25 cellular contexts compared by ENCODE assay signal in the genomic region with DNA sequence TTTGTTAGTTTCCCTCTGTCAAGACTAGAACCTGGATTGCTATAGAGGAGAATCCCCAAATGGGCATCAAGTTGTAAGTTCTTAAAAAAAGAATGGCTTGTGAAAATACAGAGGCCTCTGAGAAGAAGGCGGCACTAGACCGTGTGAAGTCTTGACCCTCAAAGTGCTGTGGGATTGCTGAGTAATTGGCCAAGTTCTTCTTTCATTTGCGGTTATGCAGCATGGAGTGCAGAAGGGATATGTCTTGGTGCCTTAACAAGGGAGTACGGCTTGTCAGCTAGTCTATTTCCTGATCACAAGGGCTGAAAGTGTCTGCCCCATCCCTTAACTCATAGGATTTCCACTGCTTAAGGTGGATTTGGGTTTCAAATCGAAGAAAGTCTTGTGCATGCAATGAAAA.
DNase-seq lines count a peak whose midpoint lies in the region; ATAC-seq, FAIRE-seq and TF ChIP-seq lines count a peak whose summit lies in the region.
"Had no signal": no experiment of that assay in that cellular context is flagged by ENCODE, and none has a peak within 500 bp of the region (broad histone marks: within the 10 kb centered on the region; RNA-seq: fewer than 3 reads in every experiment).

No MANE protein-coding gene starts in this region.

- intact Hi-C loops in naive thymus-derived CD4-positive, alpha-beta T cell (cut with micrococcal nuclease), result no loop called here
- intact Hi-C loops in activated CD8-positive, alpha-beta T cell treated with anti-CD3 and anti-CD28 coated beads for 36 hours (cut with micrococcal nuclease), result no loop called here

- H3K27me3 Mint-ChIP-seq in naive thymus-derived CD4-positive, alpha-beta T cell, result peaks cover 31 to 44% (median 34%) of the 10 kb centered on the region in 5 donors
- H3K27me3 Mint-ChIP-seq in nephron progenitor cell (ENCODE audit: low read depth, poor library complexity), result peaks cover 3% of the 10 kb centered on the region
- H3K27me3 Mint-ChIP-seq in effector memory CD8-positive, alpha-beta T cell, result peaks cover 51 to 63% of the 10 kb centered on the region in 2 donors
- H3K27me3 Mint-ChIP-seq in activated CD8-positive, alpha-beta T cell treated with anti-CD3 and anti-CD28 coated beads for 36 hours, result peaks cover 31% of the 10 kb centered on the region

- H3K4me3 ChIP-seq in naive thymus-derived CD4-positive, alpha-beta T cell (ENCODE audit: low read length), result no peak overlapping the region
- H3K4me3 ChIP-seq: A549, MG63, SJCRH30 had no signal

- no peak overlapping the region for H3K4me3 Mint-ChIP-seq in naive thymus-derived CD4-positive, alpha-beta T cell
- no peak overlapping the region for H3K4me3 Mint-ChIP-seq in nephron progenitor cell
- H3K4me3 Mint-ChIP-seq in effector memory CD8-positive, alpha-beta T cell, result no peak overlapping the region
- H3K4me3 Mint-ChIP-seq in activated CD8-positive, alpha-beta T cell treated with anti-CD3 and anti-CD28 coated beads for 36 hours, result no peak overlapping the region
- H3K4me3 Mint-ChIP-seq: CD4-positive, alpha-beta T cell had no signal

- H3K27me3 ChIP-seq in naive thymus-derived CD4-positive, alpha-beta T cell (ENCODE audit: control insufficient read depth in 2 of 2, insufficient read depth in 2 of 2, low read length in 2 of 2), result peaks cover 0 to 4% of the 10 kb centered on the region in 2 donors
- H3K27me3 ChIP-seq: MG63, SJCRH30 had no signal

- no peaks in the 10 kb centered on the region for H3K36me3 ChIP-seq in naive thymus-derived CD4-positive, alpha-beta T cell (ENCODE audit: control insufficient read depth in 2 of 3, insufficient read depth in 3 of 3, low read length in 3 of 3)
- H3K36me3 ChIP-seq: BE2C, SJCRH30 had no signal

- POLR2A ChIA-PET in naive thymus-derived CD4-positive, alpha-beta T cell (lab: Charles Lee), result no interaction called here
- POLR2A ChIA-PET in activated CD8-positive, alpha-beta T cell treated with anti-CD3 and anti-CD28 coated beads for 36 hours (lab: Charles Lee), result no interaction called here

- no peaks in the 10 kb centered on the region for H3K4me1 ChIP-seq in naive thymus-derived CD4-positive, alpha-beta T cell (ENCODE audit: control insufficient read depth in 2 of 2, insufficient read depth in 2 of 2, low read length in 2 of 2)
- H3K4me1 ChIP-seq: A549, BE2C had no signal

- peak; percentile 49 for ATAC-seq in naive thymus-derived CD4-positive, alpha-beta T cell
- ATAC-seq in effector memory CD8-positive, alpha-beta T cell (replicated peaks), result no peak
- no peak for ATAC-seq in activated CD8-positive, alpha-beta T cell treated with anti-CD3 and anti-CD28 coated beads for 36 hours
- ATAC-seq: A549, Panc1 had no signal

- H3K4me1 Mint-ChIP-seq in naive thymus-derived CD4-positive, alpha-beta T cell, result peaks cover 0 to 7% (median 0%) of the 10 kb centered on the region in 7 donors
- peaks cover 21% of the 10 kb centered on the region for H3K4me1 Mint-ChIP-seq in nephron progenitor cell
- H3K4me1 Mint-ChIP-seq in effector memory CD8-positive, alpha-beta T cell (ENCODE audit: low read depth in 2 of 2), result no peaks in the 10 kb centered on the region
- no peaks in the 10 kb centered on the region for H3K4me1 Mint-ChIP-seq in activated CD8-positive, alpha-beta T cell treated with anti-CD3 and anti-CD28 coated beads for 36 hours (ENCODE audit: low read depth)

- H3K9me3 Mint-ChIP-seq in naive thymus-derived CD4-positive, alpha-beta T cell, result peaks cover 0 to 5% (median 0%) of the 10 kb centered on the region in 11 donors
- H3K9me3 Mint-ChIP-seq in nephron progenitor cell, result peaks cover 8% of the 10 kb centered on the region
- H3K9me3 Mint-ChIP-seq in effector memory CD8-positive, alpha-beta T cell, result no peaks in the 10 kb centered on the region
- no peaks in the 10 kb centered on the region for H3K9me3 Mint-ChIP-seq in activated CD8-positive, alpha-beta T cell treated with anti-CD3 and anti-CD28 coated beads for 36 hours
- H3K9me3 Mint-ChIP-seq: CD4-positive, alpha-beta T cell had no signal

- no peaks in the 10 kb centered on the region for H3K9me3 ChIP-seq in naive thymus-derived CD4-positive, alpha-beta T cell (ENCODE audit: control insufficient read depth in 2 of 3, low read length in 3 of 3)
- H3K9me3 ChIP-seq: A549, BE2C, MG63, SJCRH30 had no signal

- no peak overlapping the region for H3K27ac ChIP-seq in naive thymus-derived CD4-positive, alpha-beta T cell (ENCODE audit: low read depth, low read length)
- H3K27ac ChIP-seq: A549, SJCRH30 had no signal

- DNase-seq in HTR-8/SVneo (ENCODE audit: insufficient read length, low spot score), result no peak
- DNase-seq in NOMO-1 (lab: John Stamatoyannopoulos, UW; ENCODE audit: unreplicated experiment in 2 of 2), result peak; percentile 78 to 83
- peak; percentile 23 for DNase-seq in SKM-1 treated with dmso at 0.1 percent for 144 hours (lab: John Stamatoyannopoulos, UW; ENCODE audit: unreplicated experiment)
- DNase-seq in naive thymus-derived CD4-positive, alpha-beta T cell, result no peak
- DNase-seq in nephron progenitor cell, result no peak
- no peak for DNase-seq in effector memory CD8-positive, alpha-beta T cell
- no peak for DNase-seq in HT-29 (ENCODE audit: low spot score)
- no peak for DNase-seq in activated CD8-positive, alpha-beta T cell treated with anti-CD3 and anti-CD28 coated beads for 36 hours
- DNase-seq: BE2C; CD4-positive, alpha-beta T cell; COR-L47; DMS79; H7; Kasumi-1; MG63; NCI-H1105; NCI-H146; NCI-H2029; NCI-H345; NCI-H524; NCI-H774; NK-92 treated with Interleukin-12 subunit alpha and Interleukin-12 subunit beta, amount 100 ng/mL, for 24 hours; SJCRH30 had no signal

- no peak overlapping the region for H3K27ac Mint-ChIP-seq in naive thymus-derived CD4-positive, alpha-beta T cell
- no peak overlapping the region for H3K27ac Mint-ChIP-seq in nephron progenitor cell
- H3K27ac Mint-ChIP-seq in effector memory CD8-positive, alpha-beta T cell, result no peak overlapping the region
- no peak overlapping the region for H3K27ac Mint-ChIP-seq in activated CD8-positive, alpha-beta T cell treated with anti-CD3 and anti-CD28 coated beads for 36 hours
- H3K27ac Mint-ChIP-seq: CD4-positive, alpha-beta T cell had no signal

- TF ChIP-seq CTCF in nephron progenitor cell (IDR thresholded peaks at IDR 0.05), result no peak
- TF ChIP-seq CTCF in activated CD8-positive, alpha-beta T cell treated with anti-CD3 and anti-CD28 coated beads for 36 hours (IDR thresholded peaks at IDR 0.05), result no peak

- no peaks in the 10 kb centered on the region for H3K36me3 Mint-ChIP-seq in naive thymus-derived CD4-positive, alpha-beta T cell
- no peaks in the 10 kb centered on the region for H3K36me3 Mint-ChIP-seq in nephron progenitor cell (ENCODE audit: low read depth)
- no peaks in the 10 kb centered on the region for H3K36me3 Mint-ChIP-seq in effector memory CD8-positive, alpha-beta T cell (ENCODE audit: insufficient read depth)
- no peaks in the 10 kb centered on the region for H3K36me3 Mint-ChIP-seq in activated CD8-positive, alpha-beta T cell treated with anti-CD3 and anti-CD28 coated beads for 36 hours (ENCODE audit: low read depth)

- peak; percentile 38 for FAIRE-seq in HTR-8/SVneo (lab: Jason Lieb, UNC)
- FAIRE-seq: A549 had no signal

- CTCF ChIA-PET in naive thymus-derived CD4-positive, alpha-beta T cell (lab: Charles Lee), result no interaction called here
- CTCF ChIA-PET in activated CD8-positive, alpha-beta T cell treated with anti-CD3 and anti-CD28 coated beads for 36 hours (lab: Charles Lee), result no interaction called here

Comparison
In these comparisons a context has a peak if more than half of its experiments do, and no peak if none do; other contexts are left out.
1. DNase-seq: peak in NOMO-1 (2 of 2) and SKM-1 treated with dmso at 0.1 percent for 144 hours (single experiment); none in HTR-8/SVneo (single experiment), naive thymus-derived CD4-positive, alpha-beta T cell (0 of 9), nephron progenitor cell (single experiment), effector memory CD8-positive, alpha-beta T cell (0 of 3), HT-29 (single experiment) and activated CD8-positive, alpha-beta T cell treated with anti-CD3 and anti-CD28 coated beads for 36 hours (single experiment).